Comparison of ENCODE assay signal across 2 cellular contexts in genomic region chr5:172923539-172923938, GRCh38.
TF ChIP-seq lines count a peak whose summit lies in the region.

No MANE protein-coding gene starts in this region.

TF ChIP-seq in IMR-90, 13 proteins besides CTCF, POLR2A, EP300 and RAD21:
- no peak for TF ChIP-seq RFX5 (IDR thresholded peaks at IDR 0.05; ENCODE audit: low read depth, low read length)
- TF ChIP-seq BHLHE40 (IDR thresholded peaks at IDR 0.05; ENCODE audit: low read depth, low read length): no peak
- TF ChIP-seq MXI1 (IDR thresholded peaks at IDR 0.05; ENCODE audit: borderline replicate concordance, low read depth, low read length): no peak
- no peak for TF ChIP-seq USF2 (IDR thresholded peaks at IDR 0.05; ENCODE audit: low read depth, low read length)
- no peak for TF ChIP-seq MAZ (IDR thresholded peaks at IDR 0.05; ENCODE audit: borderline replicate concordance, low read depth, low read length)
- no peak for TF ChIP-seq MAFK (IDR thresholded peaks at IDR 0.05; ENCODE audit: low read depth, low read length)
- TF ChIP-seq NFE2L2 (IDR thresholded peaks at IDR 0.05; ENCODE audit: low read depth, low read length): no peak
- no peak for TF ChIP-seq CEBPB (IDR thresholded peaks at IDR 0.05; ENCODE audit: low read depth, low read length)
- TF ChIP-seq ELK1 (IDR thresholded peaks at IDR 0.05; ENCODE audit: borderline replicate concordance, low read depth, low read length): no peak
- no peak for TF ChIP-seq FOS (IDR thresholded peaks at IDR 0.05; ENCODE audit: low read depth, low read length)
- no peak for TF ChIP-seq SMC3 (IDR thresholded peaks at IDR 0.05; ENCODE audit: low read depth, low read length)
- TF ChIP-seq CHD1 (IDR thresholded peaks at IDR 0.05; ENCODE audit: low read depth, low read length): no peak
- TF ChIP-seq RCOR1 (IDR thresholded peaks at IDR 0.05; ENCODE audit: insufficient replicate concordance, low read length): no peak

TF ChIP-seq in H1, 55 proteins besides CTCF, POLR2A, EP300 and RAD21:
- TF ChIP-seq USF2 (IDR thresholded peaks at IDR 0.05; ENCODE audit: low read length) (no peak), PHF8 (conservative IDR thresholded peaks at IDR 0.05; ENCODE audit: low read depth, low read length) (no peak), SIRT6 (IDR thresholded peaks at IDR 0.05; ENCODE audit: low read length) (no peak), KDM5A (IDR thresholded peaks at IDR 0.05; ENCODE audit: low read length) (no peak), BACH1 (IDR thresholded peaks at IDR 0.05; ENCODE audit: low read length) (no peak), CREB1 (IDR thresholded peaks at IDR 0.05) (no peak), TCF12 (IDR thresholded peaks at IDR 0.05; ENCODE audit: low read depth, low read length) (no peak), SP2 (IDR thresholded peaks at IDR 0.05; ENCODE audit: low read length) (no peak), RXRA (IDR thresholded peaks at IDR 0.05; ENCODE audit: insufficient read depth, low read depth, low read length) (no peak), ATF3 (IDR thresholded peaks at IDR 0.05; ENCODE audit: insufficient read depth, low read depth, low read length) (no peak), EGR1 (IDR thresholded peaks at IDR 0.05; ENCODE audit: borderline replicate concordance, low read depth, low read length) (no peak), HDAC6 (IDR thresholded peaks at IDR 0.05; ENCODE audit: low read depth, low read length) (no peak), ASH2L (IDR thresholded peaks at IDR 0.05; ENCODE audit: low read length) (no peak)
TF ChIP-seq in H1: peak in this region for 0.
